ENCODE assay signal across 8 cellular contexts in genomic region chr4:151015458-151016344, GRCh38. TPM values are rescaled to one million over a fixed set of nuclear protein-coding genes. Genes with fewer than 3 reads are reported as not detected.
A peak's percentile ranks its signal among the peaks of the same experiment; 100 is the strongest.
DNase-seq lines count a peak whose midpoint lies in the region; ATAC-seq, FAIRE-seq and TF ChIP-seq lines count a peak whose summit lies in the region.

No MANE protein-coding gene starts in this region.

- H3K9me3 ChIP-seq in BLaER1 (no peaks in the 10 kb centered on the region), liver (ENCODE audit: control insufficient read depth in 4 of 4, low read length in 3 of 4) (no peaks in the 10 kb centered on the region)

- H3K27ac Mint-ChIP-seq in activated CD4-positive, alpha-beta T cell treated with anti-CD3 and anti-CD28 coated beads, Interleukin-2, amount 10 ng/mL, durations not matched to agents 24 days and 14 days = peak overlapping the region; percentile 99
- peak overlapping the region; percentile 92 for H3K27ac Mint-ChIP-seq in dendritic cell treated with granulocyte-macrophage colony-stimulating factor and Interleukin-4, amounts not matched to agents 40 ng/mL and 50 ng/mL, for 4 days

- H4K20me1 ChIP-seq in BLaER1 = peaks cover 19% of the 10 kb centered on the region; the same call in 1 of the 2 replicates

- H3K36me3 ChIP-seq in BLaER1 (no peaks in the 10 kb centered on the region), liver (ENCODE audit: control insufficient read depth in 4 of 4, insufficient read depth in 3 of 4, low read depth in 1 of 4, low read length in 3 of 4) (no peaks in the 10 kb centered on the region)

- H3K27ac ChIP-seq in BLaER1 = peak overlapping the region; percentile 88
- H3K27ac ChIP-seq in liver (ENCODE audit: low read depth in 1 of 2, low read length in 2 of 2) = peak overlapping the region; percentile 91 to 95

- TF ChIP-seq CTCF in liver (IDR thresholded peaks at IDR 0.05; ENCODE audit: low read depth, low read length, missing input control) = no peak

- peak; percentile 79 for ATAC-seq in HG03432 (IDR thresholded peaks at IDR 0.05; ENCODE audit: unreplicated experiment)

- H3K9ac ChIP-seq in BLaER1 = peak overlapping the region; percentile 87
- H3K9ac ChIP-seq in liver (ENCODE audit: low read depth in 1 of 2, low read length in 2 of 2) = peak overlapping the region; percentile 68 to 97

- H3K4me1 ChIP-seq in BLaER1 (peaks cover 35% of the 10 kb centered on the region), liver (ENCODE audit: control insufficient read depth in 4 of 4, insufficient read depth in 4 of 4, low read length in 3 of 4) (peaks cover 3 to 19% (median 12%) of the 10 kb centered on the region in 4 donors)

- intact Hi-C loops in activated CD4-positive, alpha-beta T cell treated with anti-CD3 and anti-CD28 coated beads, Interleukin-2, amount 10 ng/mL, durations not matched to agents 24 days and 14 days (cut with micrococcal nuclease) = loop anchor here (1.0 to 10.0 kb wide), 4 partner anchors 15 to 581 kb away; partner anchors contain the start of gene RPS3A
- intact Hi-C loops in dendritic cell treated with granulocyte-macrophage colony-stimulating factor and Interleukin-4, amounts not matched to agents 40 ng/mL and 50 ng/mL, for 4 days (cut with micrococcal nuclease) = loop anchor here (5.0 kb wide), 1 partner anchor 82 kb away; the partner anchor contains the start of gene RPS3A

- no peak for TF ChIP-seq RAD21 in liver (IDR thresholded peaks at IDR 0.05)

- WGBS in liver = under 1% methylated on average over 87 of the region's 87 CpGs

- H3K27me3 ChIP-seq in BLaER1 (no peaks in the 10 kb centered on the region), liver (ENCODE audit: control insufficient read depth in 4 of 4, insufficient read depth in 4 of 4, low read length in 3 of 4) (no peaks in the 10 kb centered on the region)

- peaks cover 27% of the 10 kb centered on the region for H3K4me1 Mint-ChIP-seq in activated CD4-positive, alpha-beta T cell treated with anti-CD3 and anti-CD28 coated beads, Interleukin-2, amount 10 ng/mL, durations not matched to agents 24 days and 14 days
- peaks cover 24% of the 10 kb centered on the region for H3K4me1 Mint-ChIP-seq in dendritic cell treated with granulocyte-macrophage colony-stimulating factor and Interleukin-4, amounts not matched to agents 40 ng/mL and 50 ng/mL, for 4 days (ENCODE audit: low read depth)

- DNase-seq in GM19239 (ENCODE audit: insufficient read length, low spot score) (peak; percentile 60), NCI-H460 (ENCODE audit: extremely low read depth, low read depth) (peak; percentile 38)
- peak; percentile 95 for DNase-seq in activated CD4-positive, alpha-beta T cell treated with anti-CD3 and anti-CD28 coated beads, Interleukin-2, amount 10 ng/mL, durations not matched to agents 24 days and 14 days
- DNase-seq in stimulated activated CD4-positive, alpha-beta T cell treated with anti-CD3 and anti-CD28 coated beads, Interleukin-4, amount 100 ng/mL, for 1 hour = peak; percentile 83

- peak; percentile 77 for FAIRE-seq in GM19239 (lab: Jason Lieb, UNC)

- H3K4me2 ChIP-seq in BLaER1 = peak overlapping the region; percentile 92

- no peaks in the 10 kb centered on the region for H3K27me3 Mint-ChIP-seq in activated CD4-positive, alpha-beta T cell treated with anti-CD3 and anti-CD28 coated beads, Interleukin-2, amount 10 ng/mL, durations not matched to agents 24 days and 14 days
- peaks cover 5% of the 10 kb centered on the region for H3K27me3 Mint-ChIP-seq in dendritic cell treated with granulocyte-macrophage colony-stimulating factor and Interleukin-4, amounts not matched to agents 40 ng/mL and 50 ng/mL, for 4 days

- H3K4me3 ChIP-seq in BLaER1 (peak overlapping the region; percentile 92), liver (ENCODE audit: low read depth in 1 of 3, low read length in 3 of 3) (peak overlapping the region; percentile 79 to 89 (median 86))

- H3K4me3 Mint-ChIP-seq in activated CD4-positive, alpha-beta T cell treated with anti-CD3 and anti-CD28 coated beads, Interleukin-2, amount 10 ng/mL, durations not matched to agents 24 days and 14 days = peak overlapping the region; percentile 97
- H3K4me3 Mint-ChIP-seq in dendritic cell treated with granulocyte-macrophage colony-stimulating factor and Interleukin-4, amounts not matched to agents 40 ng/mL and 50 ng/mL, for 4 days = peak overlapping the region; percentile 100

- H3K36me3 Mint-ChIP-seq in activated CD4-positive, alpha-beta T cell treated with anti-CD3 and anti-CD28 coated beads, Interleukin-2, amount 10 ng/mL, durations not matched to agents 24 days and 14 days (ENCODE audit: low read depth) = peaks cover 13% of the 10 kb centered on the region
- H3K36me3 Mint-ChIP-seq in dendritic cell treated with granulocyte-macrophage colony-stimulating factor and Interleukin-4, amounts not matched to agents 40 ng/mL and 50 ng/mL, for 4 days (ENCODE audit: low read depth) = peaks cover 15% of the 10 kb centered on the region

- H3K9me3 Mint-ChIP-seq in activated CD4-positive, alpha-beta T cell treated with anti-CD3 and anti-CD28 coated beads, Interleukin-2, amount 10 ng/mL, durations not matched to agents 24 days and 14 days = no peaks in the 10 kb centered on the region
- no peaks in the 10 kb centered on the region for H3K9me3 Mint-ChIP-seq in dendritic cell treated with granulocyte-macrophage colony-stimulating factor and Interleukin-4, amounts not matched to agents 40 ng/mL and 50 ng/mL, for 4 days

TF ChIP-seq in liver, 16 proteins besides CTCF, POLR2A, EP300 and RAD21:
- TF ChIP-seq ATF3 (IDR thresholded peaks at IDR 0.05) (no peak), REST (IDR thresholded peaks at IDR 0.05) (peak; percentile 10), TAF1 (conservative IDR thresholded peaks at IDR 0.05) (peak; percentile 21), YY1 (IDR thresholded peaks at IDR 0.05) (peak; percentile 69), RXRA (IDR thresholded peaks at IDR 0.05) (no peak), EGR1 (IDR thresholded peaks at IDR 0.05; ENCODE audit: low read depth in 2 of 2) (no peak)

RNA-seq across cellular contexts. Expression of gene LRBA, which starts 0.6 kb away (rescaled TPM):
- total RNA-seq in NCI-H460 (2014; rRNA removed; shearing (Covaris generic)) = 22.9 and 25.7 TPM in 2 replicates
- 11.7 and 19.6 TPM in 2 replicates for polyA plus RNA-seq in NCI-H460 (2014; cell fraction: nucleus; rRNA removed)
- 52.6 and 54.0 TPM in 2 replicates for total RNA-seq in activated CD4-positive, alpha-beta T cell treated with anti-CD3 and anti-CD28 coated beads, Interleukin-2, amount 10 ng/mL, durations not matched to agents 24 days and 14 days
- total RNA-seq in liver = 10 to 100 TPM; 53.2 to 69.8 TPM
- polyA plus RNA-seq in liver = 10 to 100 TPM in 1 of 2 donors, 1 to 10 TPM in 1; 8.2 to 12.3 TPM

Comparison
In these comparisons a context has a peak if more than half of its experiments do, and no peak if none do; other contexts are left out.
1. Peak in every context shown above with its lines: DNase-seq, ATAC-seq, H3K4me3 ChIP-seq and H3K27ac ChIP-seq.
2. DNase-seq: peak in every context shown above with its lines; median percentile 95 in activated CD4-positive, alpha-beta T cell treated with anti-CD3 and anti-CD28 coated beads, Interleukin-2, amount 10 ng/mL, durations not matched to agents 24 days and 14 days; 83 in stimulated activated CD4-positive, alpha-beta T cell treated with anti-CD3 and anti-CD28 coated beads, Interleukin-4, amount 100 ng/mL, for 1 hour; 60 in GM19239; 38 in NCI-H460.